ENCODE assay signal across 8 cellular contexts in genomic region chr16:11255737-11256656, GRCh38. TPM values are rescaled to one million over a fixed set of nuclear protein-coding genes. Genes with fewer than 3 reads are reported as not detected.
DNase-seq lines count a peak whose midpoint lies in the region; ATAC-seq and TF ChIP-seq lines count a peak whose summit lies in the region.

SOCS1 (minus strand) TSS chr16:11256204; CDS start chr16:11255478, 726 bp downstream.

- intact Hi-C loops in mucosa of descending colon (cut with DNase I, micrococcal nuclease) = loop anchor here (5.0 to 10.0 kb wide), 2 partner anchors 281 to 284 kb away; no protein-coding TSS in a partner anchor

- H3K4me3 ChIP-seq in epithelial cell of esophagus (ENCODE audit: low read length) = peak within 1 kb of the TSS; percentile 73
- peak within 1 kb of the TSS; percentile 63 for H3K4me3 ChIP-seq in mucosa of descending colon

- DNase-seq in COR-L47 (lab: John Stamatoyannopoulos, UW) = peak; percentile 79
- peak; percentile 74 for DNase-seq in HPDE6-E6E7 (ENCODE audit: extremely low spot score)
- peak; percentile 75 for DNase-seq in NOMO-1 treated with dmso at 0.1 percent for 144 hours (lab: John Stamatoyannopoulos, UW; ENCODE audit: unreplicated experiment)
- DNase-seq in activated CD8-positive, alpha-beta memory T cell treated with anti-CD3 and anti-CD28 coated beads, Interleukin-2, amount 50 U/mL, for 4 hours = peak; percentile 88
- DNase-seq in epithelial cell of esophagus (ENCODE audit: low read depth) = peak; percentile 80
- peak; percentile 90 to 92 (median 91) for DNase-seq in mucosa of descending colon
- peak; percentile 79 to 84 for DNase-seq in stimulated activated CD8-positive, alpha-beta memory T cell treated with anti-CD3 and anti-CD28 coated beads, Interleukin-2, amount 100 ng/mL, for 48 hours (ENCODE audit: low read depth in 2 of 2)

- TF ChIP-seq CTCF in epithelial cell of esophagus (IDR thresholded peaks at IDR 0.05; ENCODE audit: insufficient read depth, low read depth, low read length, missing control alignments) = peak; percentile 37
- peak; percentile 88 for TF ChIP-seq CTCF in mucosa of descending colon (IDR thresholded peaks at IDR 0.05)

- no peaks in the 10 kb centered on the region for H3K36me3 ChIP-seq in mucosa of descending colon (ENCODE audit: low read depth)

- H3K4me1 ChIP-seq in mucosa of descending colon (ENCODE audit: low read depth) = peaks cover 18% of the 10 kb centered on the region

- ATAC-seq in GM19467 (IDR thresholded peaks at IDR 0.05; ENCODE audit: unreplicated experiment) (peak; percentile 47), mucosa of descending colon (peak; percentile 80)

- no peaks in the 10 kb centered on the region for H3K9me3 ChIP-seq in mucosa of descending colon

RNA-seq across cellular contexts. Expression of gene SOCS1, which starts in this region (rescaled TPM):
- 1 to 10 TPM; 4.0 to 6.5 (median 4.1) TPM for total RNA-seq in mucosa of descending colon

Comparison
In these comparisons a context has a peak if more than half of its experiments do, and no peak if none do; other contexts are left out.
1. Peak in every context shown above with its lines: DNase-seq, ATAC-seq and H3K4me3 ChIP-seq.